Comparison of ENCODE assay signal across 24 cellular contexts in genomic region chr1:113647121-113647520, GRCh38.
"Had no signal": no experiment of that assay in that cellular context is flagged by ENCODE, and none has a peak within 500 bp of the region (broad histone marks: within the 10 kb centered on the region; RNA-seq: fewer than 3 reads in every experiment).

No MANE protein-coding gene starts in this region.

- H3K36me3 ChIP-seq: brain microvascular endothelial cell had no signal

- H3K9me3 ChIP-seq: testis, vagina had no signal

- H3K27ac ChIP-seq: brain microvascular endothelial cell, testis, vagina had no signal

- H3K27me3 ChIP-seq: brain microvascular endothelial cell, testis, vagina had no signal

- H3K4me3 ChIP-seq: testis, vagina had no signal

- DNase-seq: activated B cell treated with CpG ODN at 0.5 μM for 24 hours; activated CD4-positive, alpha-beta T cell treated with anti-CD3 and anti-CD28 coated beads for 36 hours; activated CD4-positive, alpha-beta T cell treated with anti-CD3 and anti-CD28 coated beads, Interleukin-2, amount 50 U/mL, for 48 hours; activated naive CD4-positive, alpha-beta T cell treated with Interleukin-2 at 50 U/mL for 16 hours; activated naive CD8-positive, alpha-beta T cell treated with anti-CD3 and anti-CD28 coated beads, Interleukin-2, amount 10 ng/mL, durations not matched to agents 7 days and 5 days; activated T-cell treated with anti-CD3 and anti-CD28 coated beads, Interleukin-2, amount 50 U/mL, for 48 hours; amygdala; brain microvascular endothelial cell; caudate nucleus; effector memory CD4-positive, alpha-beta T cell; glutamatergic neuron; hypothalamus; left ventricle myocardium superior; mammary epithelial cell; naive thymus-derived CD8-positive, alpha-beta T cell; stimulated activated CD4-positive, alpha-beta T cell treated with anti-CD3 and anti-CD28 coated beads, Interleukin-2, amount 100 ng/mL, for 48 hours; stimulated activated CD8-positive, alpha-beta memory T cell treated with anti-CD3 and anti-CD28 coated beads, Interleukin-4, amount 100 ng/mL, for 48 hours; stimulated activated naive CD4-positive, alpha-beta T cell; T1000; testis had no signal

- H3K4me1 Mint-ChIP-seq: activated B cell treated with CpG ODN at 0.5 μM for 24 hours; activated CD4-positive, alpha-beta T cell treated with anti-CD3 and anti-CD28 coated beads for 36 hours; activated naive CD8-positive, alpha-beta T cell treated with anti-CD3 and anti-CD28 coated beads, Interleukin-2, amount 10 ng/mL, durations not matched to agents 7 days and 5 days; naive thymus-derived CD8-positive, alpha-beta T cell had no signal

- H3K4me1 ChIP-seq: testis, vagina had no signal

- H3K27ac Mint-ChIP-seq: activated B cell treated with CpG ODN at 0.5 μM for 24 hours; activated CD4-positive, alpha-beta T cell treated with anti-CD3 and anti-CD28 coated beads for 36 hours; activated naive CD8-positive, alpha-beta T cell treated with anti-CD3 and anti-CD28 coated beads, Interleukin-2, amount 10 ng/mL, durations not matched to agents 7 days and 5 days; mesothelial cell of epicardium; naive thymus-derived CD8-positive, alpha-beta T cell; progenitor cell of endocrine pancreas; type B pancreatic cell had no signal

- H3K36me3 Mint-ChIP-seq: activated naive CD8-positive, alpha-beta T cell treated with anti-CD3 and anti-CD28 coated beads, Interleukin-2, amount 10 ng/mL, durations not matched to agents 7 days and 5 days had no signal

- ATAC-seq: activated CD4-positive, alpha-beta T cell treated with anti-CD3 and anti-CD28 coated beads for 36 hours; left ventricle myocardium superior; naive thymus-derived CD8-positive, alpha-beta T cell had no signal

- H3K4me3 Mint-ChIP-seq: activated B cell treated with CpG ODN at 0.5 μM for 24 hours; activated CD4-positive, alpha-beta T cell treated with anti-CD3 and anti-CD28 coated beads for 36 hours; activated naive CD8-positive, alpha-beta T cell treated with anti-CD3 and anti-CD28 coated beads, Interleukin-2, amount 10 ng/mL, durations not matched to agents 7 days and 5 days; mesothelial cell of epicardium; naive thymus-derived CD8-positive, alpha-beta T cell; type B pancreatic cell had no signal

- H3K9me3 Mint-ChIP-seq: activated B cell treated with CpG ODN at 0.5 μM for 24 hours; activated naive CD8-positive, alpha-beta T cell treated with anti-CD3 and anti-CD28 coated beads, Interleukin-2, amount 10 ng/mL, durations not matched to agents 7 days and 5 days; mesothelial cell of epicardium; naive thymus-derived CD8-positive, alpha-beta T cell; type B pancreatic cell had no signal

- H3K27me3 Mint-ChIP-seq: activated B cell treated with CpG ODN at 0.5 μM for 24 hours; activated CD4-positive, alpha-beta T cell treated with anti-CD3 and anti-CD28 coated beads for 36 hours; activated naive CD8-positive, alpha-beta T cell treated with anti-CD3 and anti-CD28 coated beads, Interleukin-2, amount 10 ng/mL, durations not matched to agents 7 days and 5 days; naive thymus-derived CD8-positive, alpha-beta T cell; progenitor cell of endocrine pancreas; type B pancreatic cell had no signal
